ENCODE assay signal across 8 cellular contexts in the genomic region with DNA sequence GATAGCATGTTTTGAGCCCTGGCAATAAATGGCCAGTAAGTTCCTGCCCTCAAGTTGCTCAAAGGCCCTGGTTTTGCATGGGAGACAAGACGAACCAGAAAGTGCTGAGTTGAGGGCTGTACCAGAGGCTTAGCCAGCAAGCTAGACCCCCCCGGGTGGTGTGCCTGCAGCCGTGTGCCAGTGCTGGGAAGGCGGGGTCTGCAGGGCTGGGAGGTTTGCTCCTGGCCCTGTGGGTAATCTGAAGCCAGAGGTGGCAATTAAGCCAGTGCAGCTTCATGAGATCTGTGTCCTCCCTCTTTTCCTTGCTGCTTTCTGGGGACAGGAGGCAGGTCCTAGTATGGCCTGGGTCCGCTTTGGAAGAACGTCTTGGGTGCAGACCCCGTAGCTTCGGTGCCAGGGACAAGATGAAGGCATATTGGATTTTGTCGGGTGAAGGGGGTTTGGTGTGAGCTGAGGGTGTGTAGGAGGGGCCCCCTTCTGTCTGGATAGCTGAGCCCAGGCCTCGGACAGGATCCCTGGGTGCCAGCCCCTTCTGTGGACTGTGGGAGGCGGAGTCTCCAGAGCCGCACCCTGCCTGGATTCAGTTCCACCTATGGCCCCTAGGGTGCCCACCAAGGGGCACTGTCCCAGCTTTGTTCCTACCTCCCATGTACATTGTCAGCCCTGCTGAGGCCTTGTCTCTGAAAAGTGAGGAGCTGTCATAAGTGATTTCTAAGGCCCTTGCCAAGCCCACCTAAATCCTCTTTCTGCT. TPM values are rescaled to one million over a fixed set of nuclear protein-coding genes. Genes with fewer than 3 reads are reported as not detected.
DNase-seq lines count a peak whose midpoint lies in the region; ATAC-seq and TF ChIP-seq lines count a peak whose summit lies in the region.
"Had no signal": no experiment of that assay in that cellular context is flagged by ENCODE, and none has a peak within 500 bp of the region (broad histone marks: within the 10 kb centered on the region; RNA-seq: fewer than 3 reads in every experiment).

No MANE protein-coding gene starts in this region.

- no peaks in the 10 kb centered on the region for H3K9me3 ChIP-seq in osteoblast (ENCODE audit: low read depth, low read length)

- H3K79me2 ChIP-seq in osteoblast (ENCODE audit: insufficient read depth, low read length), result peaks cover 36% of the 10 kb centered on the region

- ATAC-seq in HG02678 (IDR thresholded peaks at IDR 0.05; ENCODE audit: unreplicated experiment), result no peak

- H3K27ac Mint-ChIP-seq in activated naive CD8-positive, alpha-beta T cell treated with anti-CD3 and anti-CD28 coated beads for 36 hours, result no peak overlapping the region
- H3K27ac Mint-ChIP-seq: activated naive CD8-positive, alpha-beta T cell treated with anti-CD3 and anti-CD28 coated beads, Interleukin-2, amount 10 ng/mL, durations not matched to agents 7 days and 5 days had no signal

- H3K27me3 Mint-ChIP-seq in activated naive CD8-positive, alpha-beta T cell treated with anti-CD3 and anti-CD28 coated beads for 36 hours, result peaks cover 59% of the 10 kb centered on the region

- H3K4me3 ChIP-seq in osteoblast (ENCODE audit: insufficient read depth, low read length), result no peak overlapping the region

- peaks cover 4% of the 10 kb centered on the region for H3K4me1 Mint-ChIP-seq in activated naive CD8-positive, alpha-beta T cell treated with anti-CD3 and anti-CD28 coated beads for 36 hours

- H3K36me3 ChIP-seq in osteoblast (ENCODE audit: insufficient read depth, low read length), result peaks cover 19% of the 10 kb centered on the region

- H2AFZ ChIP-seq in osteoblast (ENCODE audit: low read length), result no peak overlapping the region

- DNase-seq in Daoy (ENCODE audit: low read depth) (peak; percentile 56), LHCN-M2 (ENCODE audit: low read depth) (peak; percentile 82), osteoblast (ENCODE audit: insufficient read length, low spot score, missing footprints) (peak; percentile 80), midbrain (lab: John Stamatoyannopoulos, UW) (no peak)
- peak; percentile 19 for DNase-seq in activated naive CD8-positive, alpha-beta T cell treated with anti-CD3 and anti-CD28 coated beads for 36 hours
- no peak for DNase-seq in stimulated activated naive CD4-positive, alpha-beta T cell (lab: John Stamatoyannopoulos, UW)
- DNase-seq: activated naive CD8-positive, alpha-beta T cell treated with anti-CD3 and anti-CD28 coated beads, Interleukin-2, amount 10 ng/mL, durations not matched to agents 7 days and 5 days had no signal

- peak overlapping the region; percentile 20 for H3K4me2 ChIP-seq in osteoblast (ENCODE audit: insufficient read depth, low read length)

- TF ChIP-seq CTCF in osteoblast (IDR thresholded peaks at IDR 0.05; ENCODE audit: extremely low read depth, low read depth, low read length), result peak; percentile 31

- no peaks in the 10 kb centered on the region for H3K9me3 Mint-ChIP-seq in activated naive CD8-positive, alpha-beta T cell treated with anti-CD3 and anti-CD28 coated beads for 36 hours
- H3K9me3 Mint-ChIP-seq: activated naive CD8-positive, alpha-beta T cell treated with anti-CD3 and anti-CD28 coated beads, Interleukin-2, amount 10 ng/mL, durations not matched to agents 7 days and 5 days had no signal

- H3K27ac ChIP-seq in osteoblast (ENCODE audit: low read depth, low read length), result no peak overlapping the region

- no peaks in the 10 kb centered on the region for H3K27me3 ChIP-seq in osteoblast (ENCODE audit: insufficient read depth, low read length)

- H4K20me1 ChIP-seq in osteoblast (ENCODE audit: insufficient read depth, low read length), result peaks cover 36% of the 10 kb centered on the region

- H3K36me3 Mint-ChIP-seq in activated naive CD8-positive, alpha-beta T cell treated with anti-CD3 and anti-CD28 coated beads for 36 hours, result no peaks in the 10 kb centered on the region
- H3K36me3 Mint-ChIP-seq: activated naive CD8-positive, alpha-beta T cell treated with anti-CD3 and anti-CD28 coated beads, Interleukin-2, amount 10 ng/mL, durations not matched to agents 7 days and 5 days had no signal

- H3K4me3 Mint-ChIP-seq in activated naive CD8-positive, alpha-beta T cell treated with anti-CD3 and anti-CD28 coated beads for 36 hours, result no peak overlapping the region
- H3K4me3 Mint-ChIP-seq: activated naive CD8-positive, alpha-beta T cell treated with anti-CD3 and anti-CD28 coated beads, Interleukin-2, amount 10 ng/mL, durations not matched to agents 7 days and 5 days had no signal

- peaks cover 51% of the 10 kb centered on the region for H3K4me1 ChIP-seq in osteoblast (ENCODE audit: insufficient read depth, low read length)

RNA-seq across cellular contexts. Expression of a gene that starts 15.6 kb away (rescaled TPM):
- 10.0 and 17.7 TPM in 2 replicates for total RNA-seq in Daoy (2014; rRNA removed; shearing (Covaris generic))
- total RNA-seq in LHCN-M2 (2014; rRNA removed) (129 and 179 TPM in 2 replicates), osteoblast (18.6 and 35.1 TPM in 2 replicates)
- polyA plus RNA-seq in LHCN-M2 (2012), result 120 TPM
- total RNA-seq in activated naive CD8-positive, alpha-beta T cell treated with anti-CD3 and anti-CD28 coated beads for 36 hours, result not detected
- total RNA-seq: activated naive CD8-positive, alpha-beta T cell treated with anti-CD3 and anti-CD28 coated beads, Interleukin-2, amount 10 ng/mL, durations not matched to agents 7 days and 5 days had no signal

Comparison
In these comparisons a context has a peak if more than half of its experiments do, and no peak if none do; other contexts are left out.
1. DNase-seq: peak in Daoy (single experiment), LHCN-M2 (single experiment), activated naive CD8-positive, alpha-beta T cell treated with anti-CD3 and anti-CD28 coated beads for 36 hours (single experiment) and osteoblast (single experiment); none in midbrain (single experiment) and stimulated activated naive CD4-positive, alpha-beta T cell (0 of 6).
2. RNA of a gene that starts 15.6 kb away (total RNA-seq): 129 to 179 TPM in LHCN-M2, 18.6 to 35.1 TPM in osteoblast and 10.0 to 17.7 TPM in Daoy; not detected in activated naive CD8-positive, alpha-beta T cell treated with anti-CD3 and anti-CD28 coated beads for 36 hours; every median in the first group is over 10 times any median in the second.